ENCODE assay signal across 8 cellular contexts in the genomic region with DNA sequence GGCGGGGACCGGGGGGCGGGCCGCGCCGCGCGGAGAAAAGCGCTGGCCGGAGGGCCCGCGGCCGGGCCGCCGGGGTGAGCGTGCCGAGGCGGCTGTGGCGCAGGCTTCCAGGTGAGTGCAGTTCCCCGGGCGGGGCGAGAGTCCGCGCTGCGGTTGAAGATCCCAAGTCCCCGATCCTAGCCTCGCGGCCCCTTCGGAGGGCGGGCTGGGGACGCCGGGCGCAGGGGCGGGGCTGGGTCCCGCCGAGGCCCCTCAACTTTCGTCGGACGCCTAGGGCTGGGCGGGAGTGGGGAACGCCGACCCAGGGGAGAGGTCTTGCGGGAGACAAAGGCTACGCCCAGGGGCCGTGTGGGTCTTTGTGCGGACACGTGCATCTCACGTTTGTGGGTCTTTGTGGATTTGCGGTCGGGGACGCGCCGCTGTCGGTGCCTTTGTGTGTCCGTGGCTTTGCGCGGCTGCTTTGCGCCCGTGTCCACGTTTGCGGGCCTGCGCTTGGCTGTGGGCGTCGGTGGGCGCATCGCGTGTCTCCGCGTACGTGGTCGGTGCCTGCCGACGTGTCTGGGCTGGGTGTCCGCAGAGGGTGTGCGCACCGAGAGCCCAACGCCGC. TPM values are rescaled to one million over a fixed set of nuclear protein-coding genes. Genes with fewer than 3 reads are reported as not detected.
A peak's percentile ranks its signal among the peaks of the same experiment; 100 is the strongest.
DNase-seq lines count a peak whose midpoint lies in the region; ATAC-seq, FAIRE-seq and TF ChIP-seq lines count a peak whose summit lies in the region.

A gene with protein sequence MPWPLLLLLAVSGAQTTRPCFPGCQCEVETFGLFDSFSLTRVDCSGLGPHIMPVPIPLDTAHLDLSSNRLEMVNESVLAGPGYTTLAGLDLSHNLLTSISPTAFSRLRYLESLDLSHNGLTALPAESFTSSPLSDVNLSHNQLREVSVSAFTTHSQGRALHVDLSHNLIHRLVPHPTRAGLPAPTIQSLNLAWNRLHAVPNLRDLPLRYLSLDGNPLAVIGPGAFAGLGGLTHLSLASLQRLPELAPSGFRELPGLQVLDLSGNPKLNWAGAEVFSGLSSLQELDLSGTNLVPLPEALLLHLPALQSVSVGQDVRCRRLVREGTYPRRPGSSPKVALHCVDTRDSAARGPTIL (plus strand): TSS at position 63 of the 607 bp plus-strand sequence. CDS start 12,261 bp downstream, outside the sequence.

- H3K9me3 ChIP-seq in parathyroid adenoma (ENCODE audit: control insufficient read depth, low read length): no peaks in the 10 kb centered on the region

- FAIRE-seq in H54 (lab: Jason Lieb, UNC): no peak

- peak; percentile 44 for DNase-seq in H54 (ENCODE audit: insufficient read length, low spot score)
- peak in 1 of 2 donors; percentile 51 for DNase-seq in foreskin keratinocyte
- no peak for DNase-seq in HPDE6-E6E7 (ENCODE audit: extremely low spot score)
- DNase-seq in stimulated activated naive CD4-positive, alpha-beta T cell treated with Interleukin-2 at 50 U/mL for 16 hours (lab: John Stamatoyannopoulos, UW): no peak

- H3K79me2 ChIP-seq in parathyroid adenoma: no peaks in the 10 kb centered on the region

- ATAC-seq in foreskin keratinocyte (peak; percentile 17), GM18517 (IDR thresholded peaks at IDR 0.05; ENCODE audit: unreplicated experiment) (no peak)

- peak within 1 kb of the TSS; percentile 83 for H3K4me2 ChIP-seq in parathyroid adenoma (ENCODE audit: low read length)

- peak within 1 kb of the TSS; percentile 21 for H3K9ac ChIP-seq in parathyroid adenoma

- TF ChIP-seq POLR2A in H54 (IDR thresholded peaks at IDR 0.05; ENCODE audit: low read depth, low read length): peak; percentile 36; the same call in 1 of the 2 replicates

- H3K36me3 ChIP-seq in parathyroid adenoma (ENCODE audit: control insufficient read depth, insufficient read depth, low read length): no peaks in the 10 kb centered on the region

- peak within 1 kb of the TSS; percentile 50 for H3K4me3 ChIP-seq in parathyroid adenoma (ENCODE audit: low read depth, low read length)

- peak within 1 kb of the TSS; percentile 83 for H2AFZ ChIP-seq in parathyroid adenoma

- peaks cover 30% of the 10 kb centered on the region for H3K4me1 ChIP-seq in foreskin keratinocyte
- peaks cover 11% of the 10 kb centered on the region for H3K4me1 ChIP-seq in parathyroid adenoma

- TF ChIP-seq CTCF in 22Rv1 (IDR thresholded peaks at IDR 0.05): peak; percentile 17; the same call in 1 of the 2 replicates
- TF ChIP-seq CTCF in VCaP (conservative IDR thresholded peaks at IDR 0.05): no peak
- TF ChIP-seq CTCF in foreskin keratinocyte (conservative IDR thresholded peaks at IDR 0.05): peak; percentile 0
- TF ChIP-seq CTCF in parathyroid adenoma (IDR thresholded peaks at IDR 0.05): no peak

- H3K27ac ChIP-seq in 22Rv1 (peak within 1 kb of the TSS; percentile 100), VCaP (peak within 1 kb of the TSS; percentile 95), foreskin keratinocyte (peak within 1 kb of the TSS; percentile 76), parathyroid adenoma (peak within 1 kb of the TSS; percentile 83)

- H3K27me3 ChIP-seq in foreskin keratinocyte (no peaks in the 10 kb centered on the region), parathyroid adenoma (ENCODE audit: control insufficient read depth, insufficient read depth, low read length) (no peaks in the 10 kb centered on the region)

RNA-seq across cellular contexts. Expression of the gene that starts here (rescaled TPM):
- total RNA-seq in foreskin keratinocyte: 41.4 and 43.3 TPM in 2 replicates
- polyA plus RNA-seq in foreskin keratinocyte: 39.5 and 40.8 TPM in 2 replicates

Comparison
In these comparisons a context has a peak if more than half of its experiments do, and no peak if none do; other contexts are left out.
1. CTCF ChIP-seq: peak in 22Rv1 (single experiment) and foreskin keratinocyte (single experiment); none in VCaP (single experiment) and parathyroid adenoma (single experiment).
2. Peak in every context shown above with its lines, with median percentiles within 50 percentile points of each other: H3K27ac ChIP-seq.